In the genomic region with DNA sequence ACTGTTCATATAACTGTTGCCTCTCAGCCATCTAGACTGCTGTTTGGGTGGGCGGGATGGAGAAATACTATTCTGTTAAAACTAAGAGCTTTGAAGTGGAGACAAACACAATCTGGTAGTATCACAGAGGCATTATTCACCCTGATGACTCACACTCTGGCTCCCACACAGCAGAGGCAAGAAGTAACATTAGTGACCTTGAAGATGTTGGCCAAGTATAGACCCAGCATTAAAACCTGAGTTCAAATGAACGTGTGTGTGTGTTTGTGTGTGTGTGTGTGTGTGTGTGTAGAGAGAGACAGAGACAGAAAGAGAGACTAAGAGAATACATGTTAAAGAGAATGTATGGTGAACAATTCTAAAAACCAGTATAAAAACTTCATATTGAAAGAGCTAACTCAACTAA, we compare ENCODE assay signal across 8 cellular contexts. TPM values are rescaled to one million over a fixed set of nuclear protein-coding genes. Genes with fewer than 3 reads are reported as not detected.
A peak's percentile ranks its signal among the peaks of the same experiment; 100 is the strongest.
DNase-seq lines count a peak whose midpoint lies in the region; ATAC-seq, FAIRE-seq and TF ChIP-seq lines count a peak whose summit lies in the region.

No MANE protein-coding gene starts in this region.

- no peaks in the 10 kb centered on the region for H3K9me3 ChIP-seq in OCI-LY3 (ENCODE audit: insufficient read depth, low read length)
- H3K9me3 ChIP-seq in keratinocyte (ENCODE audit: control insufficient read depth, low read depth, low read length): no peaks in the 10 kb centered on the region

- no peak for ATAC-seq in GM21786 (IDR thresholded peaks at IDR 0.05; ENCODE audit: unreplicated experiment)

- peaks cover 37% of the 10 kb centered on the region for H3K4me1 ChIP-seq in OCI-LY3 (ENCODE audit: low read length)
- H3K4me1 ChIP-seq in keratinocyte (ENCODE audit: control insufficient read depth, extremely low read depth, insufficient read depth, low read length): no peaks in the 10 kb centered on the region

- no peaks in the 10 kb centered on the region for H3K9me3 Mint-ChIP-seq in activated T-helper 2 cell treated with anti-CD3 and anti-CD28 coated beads, Interferon-gamma antibody, Interleukin-2, Interleukin-4, amounts not matched to agents 10 μg/mL and 5 μg/mL and 100 μg/mL, durations not matched to agents 14 hours and 24 hours and 36 hours

- no peaks in the 10 kb centered on the region for H3K27me3 ChIP-seq in OCI-LY3 (ENCODE audit: low read depth, low read length)
- no peaks in the 10 kb centered on the region for H3K27me3 ChIP-seq in keratinocyte (ENCODE audit: control insufficient read depth, extremely low read depth, insufficient read depth, low read length)

- H3K4me3 ChIP-seq in OCI-LY3 (ENCODE audit: low read length): peak overlapping the region; percentile 61
- H3K4me3 ChIP-seq in keratinocyte (ENCODE audit: control insufficient read depth in 2 of 3, extremely low read depth in 1 of 3, insufficient read depth in 2 of 3, low read depth in 1 of 3, low read length in 3 of 3): no peak overlapping the region

- DNase-seq in ELR (ENCODE audit: low read depth) (peak; percentile 83), keratinocyte (ENCODE audit: low read depth, low spot score) (no peak), stromal cell of bone marrow (ENCODE audit: low read depth) (peak; percentile 69), cerebellar nuclear complex (lab: John Stamatoyannopoulos, UW) (no peak), NCI-H526 treated with DMSO at 0.1 percent for 48 hours (lab: John Stamatoyannopoulos, UW) (no peak)
- peak; percentile 44 for DNase-seq in activated T-helper 2 cell treated with anti-CD3 and anti-CD28 coated beads, Interferon-gamma antibody, Interleukin-2, Interleukin-4, amounts not matched to agents 10 μg/mL and 5 μg/mL and 100 μg/mL, durations not matched to agents 14 hours and 24 hours and 36 hours (ENCODE audit: low spot score)

- dilution Hi-C loops in keratinocyte (cut with MboI; ENCODE audit: extremely low pct_ligation_motif_present, low sequenced_read_pairs): no loop called here

- H3K27me3 Mint-ChIP-seq in activated T-helper 2 cell treated with anti-CD3 and anti-CD28 coated beads, Interferon-gamma antibody, Interleukin-2, Interleukin-4, amounts not matched to agents 10 μg/mL and 5 μg/mL and 100 μg/mL, durations not matched to agents 14 hours and 24 hours and 36 hours (ENCODE audit: low read depth): no peaks in the 10 kb centered on the region

- no peaks in the 10 kb centered on the region for H3K79me2 ChIP-seq in OCI-LY3 (ENCODE audit: low read length)
- no peaks in the 10 kb centered on the region for H3K79me2 ChIP-seq in keratinocyte (ENCODE audit: control insufficient read depth, insufficient read depth, low read length)

- H3K36me3 ChIP-seq in OCI-LY3 (replicated peaks; ENCODE audit: low read depth, low read length): no peaks in the 10 kb centered on the region
- no peaks in the 10 kb centered on the region for H3K36me3 ChIP-seq in keratinocyte (ENCODE audit: control insufficient read depth in 2 of 2, extremely low read depth in 1 of 2, insufficient read depth in 2 of 2, low read length in 2 of 2)

- peak overlapping the region; percentile 86 for H3K4me3 Mint-ChIP-seq in activated T-helper 2 cell treated with anti-CD3 and anti-CD28 coated beads, Interferon-gamma antibody, Interleukin-2, Interleukin-4, amounts not matched to agents 10 μg/mL and 5 μg/mL and 100 μg/mL, durations not matched to agents 14 hours and 24 hours and 36 hours (ENCODE audit: low read depth)

- H3K27ac ChIP-seq in OCI-LY3 (ENCODE audit: low read length) (peak overlapping the region; percentile 72), keratinocyte (ENCODE audit: control insufficient read depth, insufficient read depth, low read length) (no peak overlapping the region)

- no peaks in the 10 kb centered on the region for H3K9me1 ChIP-seq in keratinocyte (ENCODE audit: control insufficient read depth, extremely low read depth, insufficient read depth, low read length)

- intact Hi-C loops in activated T-helper 2 cell treated with anti-CD3 and anti-CD28 coated beads, Interferon-gamma antibody, Interleukin-2, Interleukin-4, amounts not matched to agents 10 μg/mL and 5 μg/mL and 100 μg/mL, durations not matched to agents 14 hours and 24 hours and 36 hours (cut with micrococcal nuclease): loop anchor here (1.0 to 10.0 kb wide), 12 partner anchors 40 to 1564 kb away; a partner anchor contains a TSS

- H2AFZ ChIP-seq in OCI-LY3 (ENCODE audit: low read depth, low read length) (peak overlapping the region; percentile 64), keratinocyte (ENCODE audit: control insufficient read depth, low read length) (no peak overlapping the region)

- H4K20me1 ChIP-seq in OCI-LY3 (ENCODE audit: insufficient read depth, low read length) (no peaks in the 10 kb centered on the region), keratinocyte (ENCODE audit: control insufficient read depth, extremely low read depth, insufficient read depth, low read length) (no peaks in the 10 kb centered on the region)

- peak overlapping the region; percentile 98 for H3K27ac Mint-ChIP-seq in activated T-helper 2 cell treated with anti-CD3 and anti-CD28 coated beads, Interferon-gamma antibody, Interleukin-2, Interleukin-4, amounts not matched to agents 10 μg/mL and 5 μg/mL and 100 μg/mL, durations not matched to agents 14 hours and 24 hours and 36 hours

- FAIRE-seq in keratinocyte (lab: Jason Lieb, UNC): peak; percentile 74

- H3K36me3 Mint-ChIP-seq in activated T-helper 2 cell treated with anti-CD3 and anti-CD28 coated beads, Interferon-gamma antibody, Interleukin-2, Interleukin-4, amounts not matched to agents 10 μg/mL and 5 μg/mL and 100 μg/mL, durations not matched to agents 14 hours and 24 hours and 36 hours (ENCODE audit: low read depth): peaks cover 2% of the 10 kb centered on the region

- H3K4me1 Mint-ChIP-seq in activated T-helper 2 cell treated with anti-CD3 and anti-CD28 coated beads, Interferon-gamma antibody, Interleukin-2, Interleukin-4, amounts not matched to agents 10 μg/mL and 5 μg/mL and 100 μg/mL, durations not matched to agents 14 hours and 24 hours and 36 hours (ENCODE audit: low read depth): peaks cover 74% of the 10 kb centered on the region

- H3K4me2 ChIP-seq in OCI-LY3 (ENCODE audit: low read length): peak overlapping the region; percentile 77
- H3K4me2 ChIP-seq in keratinocyte (ENCODE audit: control insufficient read depth, extremely low read depth, insufficient read depth, low read depth, low read length): no peak overlapping the region

- TF ChIP-seq CTCF in OCI-LY3 (IDR thresholded peaks at IDR 0.05; ENCODE audit: low read depth, low read length) (no peak), keratinocyte (optimal IDR thresholded peaks at IDR 0.05 in 1 of 3, IDR thresholded peaks at IDR 0.05 in 1 of 3, conservative IDR thresholded peaks at IDR 0.05 in 1 of 3; ENCODE audit: extremely low read depth in 1 of 3, insufficient read depth in 2 of 3, low read length in 3 of 3) (no peak)

- H3K9ac ChIP-seq in OCI-LY3 (ENCODE audit: low read length) (peak overlapping the region; percentile 22; the same call in 1 of the 2 replicates), keratinocyte (ENCODE audit: control insufficient read depth, extremely low read depth, insufficient read depth, low read length) (no peak overlapping the region)

RNA-seq across cellular contexts. Expression of a gene that starts 22.5 kb away (rescaled TPM):
- 26.7 and 27.1 TPM in 2 replicates for total RNA-seq in activated T-helper 2 cell treated with anti-CD3 and anti-CD28 coated beads, Interferon-gamma antibody, Interleukin-2, Interleukin-4, amounts not matched to agents 10 μg/mL and 5 μg/mL and 100 μg/mL, durations not matched to agents 14 hours and 24 hours and 36 hours
- 25.5 to 37.7 TPM (median 30.8 TPM) in 3 replicates for polyA plus RNA-seq in keratinocyte
- polyA plus RNA-seq in keratinocyte (2011; ENCODE audit: low read depth): 10.2 TPM
- 17.4 and 27.5 TPM in 2 replicates for polyA plus RNA-seq in keratinocyte (2011; cell fraction: cytosol; rRNA removed)
- 68.9 and 70.9 TPM in 2 replicates for polyA plus RNA-seq in keratinocyte (2011; cell fraction: nucleus; rRNA removed)
- 18.8 and 24.7 TPM in 2 replicates for polyA plus RNA-seq in keratinocyte (2012; ENCODE audit: low replicate concordance)
- polyA minus RNA-seq in keratinocyte: 33.4 to 59.2 TPM (median 36.1 TPM) in 3 replicates
- 13.8 TPM for polyA minus RNA-seq in keratinocyte (2011; cell fraction: cytosol; rRNA and poly(A)+ RNA removed)
- 36.6 and 71.1 TPM in 2 replicates for polyA minus RNA-seq in keratinocyte (2011; cell fraction: nucleus; rRNA and poly(A)+ RNA removed)

Comparison
In these comparisons a context has a peak if more than half of its experiments do, and no peak if none do; other contexts are left out.
1. DNase-seq: peak in ELR (single experiment), activated T-helper 2 cell treated with anti-CD3 and anti-CD28 coated beads, Interferon-gamma antibody, Interleukin-2, Interleukin-4, amounts not matched to agents 10 μg/mL and 5 μg/mL and 100 μg/mL, durations not matched to agents 14 hours and 24 hours and 36 hours (single experiment) and stromal cell of bone marrow (single experiment); none in keratinocyte (single experiment), cerebellar nuclear complex (0 of 2) and NCI-H526 treated with DMSO at 0.1 percent for 48 hours (single experiment).